In genomic region chr1:117169871-117170596, GRCh38 we compare ENCODE assay signal across 24 cellular contexts. TPM values are rescaled to one million over a fixed set of nuclear protein-coding genes. Genes with fewer than 3 reads are reported as not detected.
DNase-seq lines count a peak whose midpoint lies in the region; ATAC-seq and TF ChIP-seq lines count a peak whose summit lies in the region.
"Had no signal": no experiment of that assay in that cellular context is flagged by ENCODE, and none has a peak within 500 bp of the region (broad histone marks: within the 10 kb centered on the region; RNA-seq: fewer than 3 reads in every experiment).

No MANE protein-coding gene starts in this region.

- no peak overlapping the region for H3K4me3 ChIP-seq in endodermal cell (ENCODE audit: low read length)
- no peak overlapping the region for H3K4me3 ChIP-seq in CD8-positive, alpha-beta memory T cell (ENCODE audit: low read length)
- H3K4me3 ChIP-seq: GM12878, K562, SJCRH30 had no signal

- peaks cover 2% of the 10 kb centered on the region for H3K9me3 Mint-ChIP-seq in endodermal cell
- H3K9me3 Mint-ChIP-seq in mesothelial cell of epicardium, result peaks cover 18% of the 10 kb centered on the region
- no peaks in the 10 kb centered on the region for H3K9me3 Mint-ChIP-seq in stimulated activated naive CD8-positive, alpha-beta T cell treated with anti-CD3 and anti-CD28 coated beads, Interleukin-15, amount 100 ng/mL, for 72 hours
- no peaks in the 10 kb centered on the region for H3K9me3 Mint-ChIP-seq in CD8-positive, alpha-beta memory T cell
- H3K9me3 Mint-ChIP-seq: CD4-positive, alpha-beta memory T cell had no signal

- H3K27me3 ChIP-seq in endodermal cell (ENCODE audit: control insufficient read depth, insufficient read depth, low read length, poor library complexity, severe bottlenecking), result no peaks in the 10 kb centered on the region
- no peaks in the 10 kb centered on the region for H3K27me3 ChIP-seq in CD8-positive, alpha-beta memory T cell (ENCODE audit: insufficient read depth, low read length, poor library complexity, severe bottlenecking)
- H3K27me3 ChIP-seq: SJCRH30 had no signal

- H3K27me3 Mint-ChIP-seq in endodermal cell (ENCODE audit: insufficient read depth), result no peaks in the 10 kb centered on the region
- no peaks in the 10 kb centered on the region for H3K27me3 Mint-ChIP-seq in mesothelial cell of epicardium (ENCODE audit: low read depth)
- H3K27me3 Mint-ChIP-seq in stimulated activated naive CD8-positive, alpha-beta T cell treated with anti-CD3 and anti-CD28 coated beads, Interleukin-15, amount 100 ng/mL, for 72 hours, result peaks cover 6% of the 10 kb centered on the region
- peaks cover 4 to 5% of the 10 kb centered on the region in 2 donors for H3K27me3 Mint-ChIP-seq in CD8-positive, alpha-beta memory T cell

- DNase-seq in Caki2 (ENCODE audit: low read depth), result peak; percentile 88
- no peak for DNase-seq in endodermal cell
- no peak for DNase-seq in mesothelial cell of epicardium (ENCODE audit: low spot score in 2 of 2, unreplicated experiment in 2 of 2)
- DNase-seq in stimulated activated naive CD8-positive, alpha-beta T cell treated with anti-CD3 and anti-CD28 coated beads, Interleukin-15, amount 100 ng/mL, for 72 hours, result no peak
- no peak for DNase-seq in activated T-cell treated with anti-CD3 and anti-CD28 coated beads for 4 hours
- no peak for DNase-seq in CD8-positive, alpha-beta memory T cell
- DNase-seq in SKM-1 treated with dmso at 0.1 percent for 144 hours (lab: John Stamatoyannopoulos, UW; ENCODE audit: unreplicated experiment), result no peak
- DNase-seq: 8988T; CD4-positive, alpha-beta memory T cell; DMS79 treated with DMSO at 0.1 percent for 48 hours; GDM1; H7; MV-4-11; NCI-H1417 treated with DMSO at 0.1 percent for 48 hours; NCI-H1930; NCI-H446 treated with DMSO at 0.1 percent for 48 hours; NK-92 treated with Interleukin-12 subunit alpha and Interleukin-12 subunit beta, amount 100 ng/mL, for 24 hours; PC-3; SJCRH30 had no signal

- no peak overlapping the region for H3K4me3 Mint-ChIP-seq in endodermal cell
- no peak overlapping the region for H3K4me3 Mint-ChIP-seq in mesothelial cell of epicardium
- H3K4me3 Mint-ChIP-seq in stimulated activated naive CD8-positive, alpha-beta T cell treated with anti-CD3 and anti-CD28 coated beads, Interleukin-15, amount 100 ng/mL, for 72 hours, result no peak overlapping the region
- H3K4me3 Mint-ChIP-seq in CD8-positive, alpha-beta memory T cell, result no peak overlapping the region

- peaks cover 3% of the 10 kb centered on the region for H3K4me1 Mint-ChIP-seq in endodermal cell
- peaks cover 16% of the 10 kb centered on the region for H3K4me1 Mint-ChIP-seq in mesothelial cell of epicardium
- H3K4me1 Mint-ChIP-seq in stimulated activated naive CD8-positive, alpha-beta T cell treated with anti-CD3 and anti-CD28 coated beads, Interleukin-15, amount 100 ng/mL, for 72 hours, result no peaks in the 10 kb centered on the region
- H3K4me1 Mint-ChIP-seq in CD8-positive, alpha-beta memory T cell, result no peaks in the 10 kb centered on the region
- H3K4me1 Mint-ChIP-seq: CD4-positive, alpha-beta memory T cell had no signal

- CTCF ChIA-PET in CD8-positive, alpha-beta memory T cell (lab: Charles Lee), result no interaction called here

- in situ Hi-C loops in Caki2 (cut with HindIII; ENCODE audit: low pct_unique_long_range_greater_than_20kb, low sequenced_read_pairs), result no loop called here

- no peak for TF ChIP-seq RAD21 in Ishikawa (IDR thresholded peaks at IDR 0.05; ENCODE audit: low read depth)

- H3K36me3 ChIP-seq in endodermal cell (ENCODE audit: control insufficient read depth, insufficient read depth, low read length), result no peaks in the 10 kb centered on the region
- H3K36me3 ChIP-seq in CD8-positive, alpha-beta memory T cell (ENCODE audit: insufficient read depth, low read length), result no peaks in the 10 kb centered on the region
- H3K36me3 ChIP-seq: SJCRH30 had no signal

- ATAC-seq in stimulated activated naive CD8-positive, alpha-beta T cell treated with anti-CD3 and anti-CD28 coated beads, Interleukin-15, amount 100 ng/mL, for 72 hours, result no peak
- ATAC-seq: GM12878, K562, PC-3 had no signal

- H3K9ac ChIP-seq in endodermal cell (ENCODE audit: extremely low read depth, low read length, poor library complexity, severe bottlenecking), result no peak overlapping the region

- TF ChIP-seq EP300 in Ishikawa (IDR thresholded peaks at IDR 0.05; ENCODE audit: borderline replicate concordance), result no peak

- 82 to 88% methylated on average over 3 to 4 of the region's 4 CpGs for WGBS in endodermal cell (ENCODE audit: insufficient coverage in 1 of 2, insufficient read length in 1 of 2), 2 experiments

- peak overlapping the region; percentile 79 for H3K27ac ChIP-seq in endodermal cell (ENCODE audit: low read depth, low read length)
- H3K27ac ChIP-seq in CD8-positive, alpha-beta memory T cell (ENCODE audit: low read depth, low read length), result no peak overlapping the region
- H3K27ac ChIP-seq: SJCRH30 had no signal

- no peak for TF ChIP-seq CTCF in endodermal cell (conservative IDR thresholded peaks at IDR 0.05)
- TF ChIP-seq CTCF in mesothelial cell of epicardium (IDR thresholded peaks at IDR 0.05; ENCODE audit: unreplicated experiment), result no peak

- POLR2A ChIA-PET in CD8-positive, alpha-beta memory T cell (lab: Charles Lee), result no interaction called here

- no peaks in the 10 kb centered on the region for H3K9me3 ChIP-seq in endodermal cell (ENCODE audit: control insufficient read depth, low read length)
- H3K9me3 ChIP-seq in CD8-positive, alpha-beta memory T cell (ENCODE audit: low read length), result no peaks in the 10 kb centered on the region
- H3K9me3 ChIP-seq: SJCRH30 had no signal

- H3K27ac Mint-ChIP-seq in endodermal cell (no peak overlapping the region), mesothelial cell of epicardium (peak overlapping the region; percentile 30)
- H3K27ac Mint-ChIP-seq in stimulated activated naive CD8-positive, alpha-beta T cell treated with anti-CD3 and anti-CD28 coated beads, Interleukin-15, amount 100 ng/mL, for 72 hours, result no peak overlapping the region
- H3K27ac Mint-ChIP-seq in CD8-positive, alpha-beta memory T cell, result no peak overlapping the region
- H3K27ac Mint-ChIP-seq: CD4-positive, alpha-beta memory T cell had no signal

- H3K36me3 Mint-ChIP-seq in endodermal cell (ENCODE audit: low read depth) (no peaks in the 10 kb centered on the region), mesothelial cell of epicardium (peaks cover 8% of the 10 kb centered on the region)
- H3K36me3 Mint-ChIP-seq in CD8-positive, alpha-beta memory T cell, result no peaks in the 10 kb centered on the region
- H3K36me3 Mint-ChIP-seq: CD4-positive, alpha-beta memory T cell had no signal

- no peaks in the 10 kb centered on the region for H3K4me1 ChIP-seq in endodermal cell (ENCODE audit: control insufficient read depth, insufficient read depth, low read length)
- no peaks in the 10 kb centered on the region for H3K4me1 ChIP-seq in CD8-positive, alpha-beta memory T cell (ENCODE audit: insufficient read depth, low read length)

TF ChIP-seq in Ishikawa, 13 proteins besides CTCF, POLR2A, EP300 and RAD21:
- TF ChIP-seq CEBPB (IDR thresholded peaks at IDR 0.05), result no peak
- peak; percentile 23; the same call in 1 of the 2 replicates for TF ChIP-seq TEAD4 (IDR thresholded peaks at IDR 0.05)

RNA-seq across cellular contexts. Expression of gene VTCN1, which starts 40.7 kb away (rescaled TPM):
- 1.3 TPM in 1 of 2 replicates, not detected in the other for total RNA-seq in Caki2 (2014; rRNA removed; shearing (Covaris generic); ENCODE audit: low replicate concordance)
- total RNA-seq in endodermal cell, result not detected
- 0.50 TPM for polyA plus RNA-seq in endodermal cell (2013, experiment 1 of 2)
- polyA plus RNA-seq in endodermal cell (2013, experiment 2 of 2), result 0.25 TPM
- total RNA-seq in mesothelial cell of epicardium, result 27.6 to 28.3 TPM (median 27.9 TPM) in 3 replicates
- total RNA-seq in CD8-positive, alpha-beta memory T cell, result not detected
- polyA plus RNA-seq in CD8-positive, alpha-beta memory T cell, result not detected
- total RNA-seq: CD4-positive, alpha-beta memory T cell; GM12878; H7; HT-29; K562; PC-3 had no signal
- polyA plus RNA-seq: BJ; CD4-positive, alpha-beta memory T cell; GM12878; K562 had no signal

RNA-seq across cellular contexts. Expression of gene TRIM45, which starts 48.5 kb away (rescaled TPM):
- total RNA-seq in Caki2 (2014; rRNA removed; shearing (Covaris generic); ENCODE audit: low replicate concordance), result 2.1 and 11.6 TPM in 2 replicates
- 10 to 100 TPM; 13.4 to 16.5 TPM for total RNA-seq in endodermal cell
- 34.2 TPM for polyA plus RNA-seq in endodermal cell (2013, experiment 1 of 2)
- 23.2 TPM for polyA plus RNA-seq in endodermal cell (2013, experiment 2 of 2)
- 39.1 to 41.5 TPM (median 40.0 TPM) in 3 replicates for total RNA-seq in mesothelial cell of epicardium
- total RNA-seq in CD8-positive, alpha-beta memory T cell, result 1 to 10 TPM in 1 of 2 experiments, under 1 TPM in 1; 0.84 to 1.3 TPM
- polyA plus RNA-seq in CD8-positive, alpha-beta memory T cell, result 0.06 TPM

Comparison
In these comparisons a context has a peak if more than half of its experiments do, and no peak if none do; other contexts are left out.
1. RNA of gene VTCN1, which starts 40.7 kb away (total RNA-seq): 27.6 to 28.3 TPM in mesothelial cell of epicardium; 1.3 TPM in Caki2, not detected in endodermal cell and not detected in CD8-positive, alpha-beta memory T cell; every median in the first group is over 10 times any median in the second.